9 cellular contexts compared by ENCODE assay signal in the genomic region with DNA sequence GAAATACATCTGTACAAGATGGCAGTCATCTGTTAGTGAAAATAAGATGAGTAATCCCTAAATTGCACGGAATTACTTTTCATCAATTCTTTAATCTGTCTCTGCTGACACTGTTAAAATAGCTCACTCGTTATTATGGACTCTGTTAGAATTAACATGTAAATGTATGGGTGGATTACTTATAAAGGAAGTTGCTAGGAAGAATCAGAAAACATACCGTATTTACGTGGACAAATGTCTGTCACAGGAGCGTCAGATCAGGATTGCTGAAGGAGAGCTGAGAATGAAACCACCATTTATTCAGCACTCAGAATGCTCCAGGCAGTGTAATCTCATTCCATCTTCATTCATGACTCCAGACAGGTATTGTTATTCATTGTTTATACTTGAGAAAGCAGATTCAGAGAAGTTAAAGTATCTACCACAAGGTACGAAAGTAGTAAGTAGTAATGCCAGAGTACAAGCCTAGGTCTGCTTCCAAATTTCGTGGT. TPM values are rescaled to one million over a fixed set of nuclear protein-coding genes. Genes with fewer than 3 reads are reported as not detected.
DNase-seq lines count a peak whose midpoint lies in the region; TF ChIP-seq lines count a peak whose summit lies in the region.
"Had no signal": no experiment of that assay in that cellular context is flagged by ENCODE, and none has a peak within 500 bp of the region (broad histone marks: within the 10 kb centered on the region; RNA-seq: fewer than 3 reads in every experiment).

No MANE protein-coding gene starts in this region.

- TF ChIP-seq CTCF in AG10803 (conservative IDR thresholded peaks at IDR 0.05; ENCODE audit: low read length) (no peak), dorsolateral prefrontal cortex (IDR thresholded peaks at IDR 0.05 in 54 of 56, conservative IDR thresholded peaks at IDR 0.05 in 2 of 56; ENCODE audit: low read depth in 1 of 56, partially characterized antibody in 56 of 56) (no peak), CD14-positive monocyte (IDR thresholded peaks at IDR 0.05) (no peak)

- no peaks in the 10 kb centered on the region for H3K9me3 ChIP-seq in muscle layer of duodenum (ENCODE audit: control insufficient read depth in 1 of 2, low read length in 2 of 2)

- H3K4me3 ChIP-seq in AG10803 (ENCODE audit: low read length): peak overlapping the region; percentile 88
- peak overlapping the region; percentile 67 to 95 (median 85) for H3K4me3 ChIP-seq in dorsolateral prefrontal cortex
- H3K4me3 ChIP-seq in muscle layer of duodenum (ENCODE audit: low read depth in 1 of 2, low read length in 2 of 2): peak overlapping the region; percentile 91 to 96

- DNase-seq in AG10803 (ENCODE audit: low read depth) (peak; percentile 6), NCI-H526 (lab: John Stamatoyannopoulos, UW) (peak; percentile 24 to 39), dorsolateral prefrontal cortex (no peak), HUDEP-2 (lab: John Stamatoyannopoulos, UW; ENCODE audit: unreplicated experiment in 76 of 76) (no peak), posterior vena cava (ENCODE audit: low spot score) (no peak), hippocampal formation (lab: John Stamatoyannopoulos, UW) (no peak), CD14-positive monocyte (ENCODE audit: low spot score) (no peak)
- DNase-seq: activated T-cell treated with anti-CD3 and anti-CD28 coated beads, Interleukin-2, amount 50 U/mL, for 4 hours had no signal

- H3K4me1 ChIP-seq in muscle layer of duodenum (ENCODE audit: control insufficient read depth in 1 of 2, insufficient read depth in 2 of 2, low read length in 2 of 2): no peaks in the 10 kb centered on the region

- H3K27me3 ChIP-seq in dorsolateral prefrontal cortex (no peaks in the 10 kb centered on the region), muscle layer of duodenum (ENCODE audit: low read depth, low read length) (no peaks in the 10 kb centered on the region)

- intact Hi-C loops in dorsolateral prefrontal cortex (cut with DNase I): loop anchor here (5.0 to 10.0 kb wide), 2 partner anchors 116 to 304 kb away; a partner anchor contains a TSS
- intact Hi-C loops in posterior vena cava (cut with DNase I): no loop called here
- intact Hi-C loops in CD14-positive monocyte (cut with micrococcal nuclease): loop anchor here in 1 of 2 donors (5.0 to 10.0 kb wide), 2 partner anchors 306 to 464 kb away; a partner anchor contains a TSS

- H3K27ac Mint-ChIP-seq in CD14-positive monocyte: no peak overlapping the region

- peaks cover 3 to 7% (median 6%) of the 10 kb centered on the region in 3 donors for H3K27me3 Mint-ChIP-seq in CD14-positive monocyte (ENCODE audit: low read depth in 3 of 3)

- no peaks in the 10 kb centered on the region for H3K36me3 Mint-ChIP-seq in CD14-positive monocyte

- no peak overlapping the region for H3K4me3 Mint-ChIP-seq in CD14-positive monocyte
- H3K4me3 Mint-ChIP-seq: activated T-cell treated with anti-CD3 and anti-CD28 coated beads, Interleukin-2, amount 50 U/mL, for 4 hours had no signal

- no peaks in the 10 kb centered on the region for H3K4me1 Mint-ChIP-seq in CD14-positive monocyte

- H3K36me3 ChIP-seq in muscle layer of duodenum (ENCODE audit: control insufficient read depth in 1 of 2, insufficient read depth in 2 of 2, low read length in 2 of 2): peaks cover 0 to 4% of the 10 kb centered on the region in 2 donors

- H3K9me3 Mint-ChIP-seq in CD14-positive monocyte: no peaks in the 10 kb centered on the region
- H3K9me3 Mint-ChIP-seq: activated T-cell treated with anti-CD3 and anti-CD28 coated beads, Interleukin-2, amount 50 U/mL, for 4 hours had no signal

- H3K27ac ChIP-seq in dorsolateral prefrontal cortex (peak overlapping the region; percentile 32 to 96 (median 91)), muscle layer of duodenum (ENCODE audit: low read length) (peak overlapping the region; percentile 90)

RNA-seq across cellular contexts. Expression of a gene that starts 1.3 kb away (rescaled TPM):
- 10 to 100 TPM in 87 of 120 experiments, 1 to 10 TPM in 33; 7.3 to 17.7 (median 10.5) TPM for total RNA-seq in dorsolateral prefrontal cortex
- total RNA-seq in posterior vena cava: 1 to 10 TPM; 6.8 to 7.1 TPM
- polyA plus RNA-seq in CD14-positive monocyte: under 1 TPM in 1 of 2 donors, not detected in 1; 0.08 TPM

Comparison
In these comparisons a context has a peak if more than half of its experiments do, and no peak if none do; other contexts are left out.
1. DNase-seq: peak in AG10803 (single experiment) and NCI-H526 (2 of 2); none in dorsolateral prefrontal cortex (0 of 10), HUDEP-2 (0 of 76), posterior vena cava (single experiment), hippocampal formation (0 of 2) and CD14-positive monocyte (single experiment).
2. intact Hi-C loops: an anchor here in dorsolateral prefrontal cortex (5.0 to 10.0 kb wide); none called in posterior vena cava.
3. Peak in every context shown above with its lines, with median percentiles within 50 percentile points of each other: H3K4me3 ChIP-seq.